In genomic region chr7:44305564-44306507, GRCh38 we compare ENCODE assay signal across 17 cellular contexts. TPM values are rescaled to one million over a fixed set of nuclear protein-coding genes. Genes with fewer than 3 reads are reported as not detected.
DNase-seq lines count a peak whose midpoint lies in the region; ATAC-seq, FAIRE-seq and TF ChIP-seq lines count a peak whose summit lies in the region.
"Had no signal": no experiment of that assay in that cellular context is flagged by ENCODE, and none has a peak within 500 bp of the region (broad histone marks: within the 10 kb centered on the region; RNA-seq: fewer than 3 reads in every experiment).

No MANE protein-coding gene starts in this region.

- no peak overlapping the region for H3K14ac ChIP-seq in mesenchymal stem cell (ENCODE audit: low read length in 2 of 2)
- H3K14ac ChIP-seq in trophoblast cell (ENCODE audit: low read length) = no peak overlapping the region

- H2AFZ ChIP-seq in HepG2 (ENCODE audit: low read length) (no peak overlapping the region), mesenchymal stem cell (ENCODE audit: low read depth, low read length) (no peak overlapping the region), trophoblast cell (ENCODE audit: insufficient read depth, low read length, poor library complexity) (no peak overlapping the region)
- H2AFZ ChIP-seq: parathyroid adenoma had no signal

- H3K27ac ChIP-seq in right lobe of liver (no peak overlapping the region), HepG2 (ENCODE audit: extremely low read length, insufficient read depth, low read length) (no peak overlapping the region), mesenchymal stem cell (ENCODE audit: low read length, poor library complexity, severe bottlenecking) (no peak overlapping the region), vagina (no peak overlapping the region), prostate gland (no peak overlapping the region), trophoblast cell (ENCODE audit: low read depth, low read length) (no peak overlapping the region)
- H3K27ac ChIP-seq: parathyroid adenoma had no signal

- TF ChIP-seq RAD21 in HepG2 (CRISPR knock-in tag; IDR thresholded peaks at IDR 0.05) = no peak

- WGBS in right lobe of liver (ENCODE audit: insufficient coverage, low coverage, low lambda C conversion rate, missing lambda C conversion rate) = 85% methylated on average over 5 of the region's 12 CpGs
- 13% methylated on average over 6 of the region's 12 CpGs for WGBS in HepG2 (ENCODE audit: low lambda C conversion rate)
- whole genome bisulfite sequencing in mesenchymal stem cell = 84% methylated on average over 12 of the region's 12 CpGs
- WGBS in prostate gland = 83% methylated on average over 12 of the region's 12 CpGs
- no CpG with 5 or more reads among the region's 12 CpGs for WGBS in trophoblast cell (ENCODE audit: extremely low coverage, insufficient coverage, insufficient read length)

- in situ Hi-C loops in HepG2 (cut with HindIII; ENCODE audit: extremely low pct_ligation_motif_present, low pct_unique_long_range_greater_than_20kb) = no loop called here

- no peak for FAIRE-seq in HepG2 (lab: Jason Lieb, UNC)
- FAIRE-seq: frontal cortex, RCC 7860 had no signal

- H3K9me3 ChIP-seq in right lobe of liver (no peaks in the 10 kb centered on the region), HepG2 (ENCODE audit: low read length) (no peaks in the 10 kb centered on the region), mesenchymal stem cell (ENCODE audit: control insufficient read depth, low read length) (no peaks in the 10 kb centered on the region), vagina (no peaks in the 10 kb centered on the region), prostate gland (no peaks in the 10 kb centered on the region), trophoblast cell (ENCODE audit: insufficient read depth, low read depth, low read length) (peaks cover 10% of the 10 kb centered on the region)

- no peak for TF ChIP-seq EP300 in HepG2 (IDR thresholded peaks at IDR 0.05; ENCODE audit: low read depth in 2 of 2, low read length in 2 of 2)
- no peak for TF ChIP-seq EP300 in HepG2 (CRISPR knock-in tag; IDR thresholded peaks at IDR 0.05; ENCODE audit: borderline replicate concordance)

- H3K27me3 Mint-ChIP-seq in MCF 10A (ENCODE audit: insufficient read depth, unreplicated experiment) = no peaks in the 10 kb centered on the region

- H3K27me3 ChIP-seq in right lobe of liver (no peaks in the 10 kb centered on the region), HepG2 (ENCODE audit: control insufficient read depth in 1 of 2, insufficient read depth in 2 of 2, low read length in 2 of 2) (peaks cover 8 to 35% of the 10 kb centered on the region in 2 experiments), mesenchymal stem cell (ENCODE audit: control insufficient read depth in 1 of 2, insufficient read depth in 1 of 2, low read length in 2 of 2) (peaks cover 0 to 4% of the 10 kb centered on the region in 2 experiments), vagina (no peaks in the 10 kb centered on the region), prostate gland (replicated peaks; ENCODE audit: insufficient read depth) (no peaks in the 10 kb centered on the region), trophoblast cell (ENCODE audit: insufficient read depth, low read length) (peaks cover 20% of the 10 kb centered on the region)

- no peak overlapping the region for H3K4me3 Mint-ChIP-seq in MCF 10A (ENCODE audit: unreplicated experiment)
- H3K4me3 Mint-ChIP-seq: T-helper 2 cell treated with Interferon-gamma antibody and Interleukin-4, amounts not matched to agents 5 μg/mL and 100 μg/mL, for 36 hours had no signal

- no peak for TF ChIP-seq CTCF in right lobe of liver (IDR thresholded peaks at IDR 0.05)
- no peak for TF ChIP-seq CTCF in HepG2 (CRISPR knock-in tag; IDR thresholded peaks at IDR 0.05)
- TF ChIP-seq CTCF in MCF 10A (IDR thresholded peaks at IDR 0.05; ENCODE audit: unreplicated experiment) = no peak
- no peak for TF ChIP-seq CTCF in vagina (IDR thresholded peaks at IDR 0.05)
- TF ChIP-seq CTCF in prostate gland (IDR thresholded peaks at IDR 0.05) = no peak

- H4K12ac ChIP-seq in trophoblast cell (ENCODE audit: low read depth, low read length) = no peak overlapping the region

- H3K4me3 ChIP-seq in right lobe of liver (no peak overlapping the region), HepG2 (replicated peaks in 1 of 3; ENCODE audit: insufficient read depth in 1 of 3, low read depth in 2 of 3, low read length in 3 of 3) (no peak overlapping the region), mesenchymal stem cell (ENCODE audit: insufficient read depth in 1 of 2, low read depth in 1 of 2, low read length in 2 of 2) (no peak overlapping the region), vagina (no peak overlapping the region), prostate gland (no peak overlapping the region), trophoblast cell (ENCODE audit: low read depth, low read length) (no peak overlapping the region)

- DNase-seq in right lobe of liver (peak in 2 of 3 donors; percentile 7 to 31), HepG2 (ENCODE audit: low spot score) (no peak), MCF 10A (ENCODE audit: unreplicated experiment) (peak; percentile 13), mesenchymal stem cell (no peak), vagina (ENCODE audit: extremely low spot score in 2 of 2) (peak; percentile 70 to 94), prostate gland (ENCODE audit: low spot score) (no peak), trophoblast cell (no peak)
- DNase-seq: anterior cingulate cortex; effector CD8-positive, alpha-beta T cell; EL; NCI-H345; stimulated activated naive CD8-positive, alpha-beta T cell treated with anti-CD3 and anti-CD28 coated beads, Interleukin-15, Interleukin-2, amounts not matched to agents 100 U/mL and 50 U/mL, for 24 hours had no signal

- ATAC-seq in right lobe of liver (no peak), HepG2 (no peak), HG03342 (IDR thresholded peaks at IDR 0.05; ENCODE audit: unreplicated experiment) (no peak)
- ATAC-seq: stimulated activated naive CD8-positive, alpha-beta T cell treated with anti-CD3 and anti-CD28 coated beads, Interleukin-15, Interleukin-2, amounts not matched to agents 100 U/mL and 50 U/mL, for 24 hours had no signal

- H3K9me3 Mint-ChIP-seq in MCF 10A (ENCODE audit: unreplicated experiment) = no peaks in the 10 kb centered on the region
- H3K9me3 Mint-ChIP-seq: T-helper 2 cell treated with Interferon-gamma antibody and Interleukin-4, amounts not matched to agents 5 μg/mL and 100 μg/mL, for 36 hours had no signal

- no peak overlapping the region for H2BK15ac ChIP-seq in mesenchymal stem cell (ENCODE audit: low read depth, poor library complexity, severe bottlenecking)

- no peak overlapping the region for H3K4me2 ChIP-seq in HepG2 (ENCODE audit: low read depth, low read length)
- no peak overlapping the region for H3K4me2 ChIP-seq in mesenchymal stem cell (ENCODE audit: low read length, poor library complexity, severe bottlenecking)
- H3K4me2 ChIP-seq in trophoblast cell (ENCODE audit: low read length) = no peak overlapping the region

- no peak overlapping the region for H3K27ac Mint-ChIP-seq in MCF 10A (ENCODE audit: low read depth, unreplicated experiment)
- H3K27ac Mint-ChIP-seq: T-helper 2 cell treated with Interferon-gamma antibody and Interleukin-4, amounts not matched to agents 5 μg/mL and 100 μg/mL, for 36 hours had no signal

- H3K36me3 ChIP-seq in right lobe of liver (no peaks in the 10 kb centered on the region), HepG2 (replicated peaks in 1 of 2; ENCODE audit: control insufficient read depth in 1 of 2, insufficient read depth in 2 of 2, low read length in 2 of 2) (no peaks in the 10 kb centered on the region), mesenchymal stem cell (ENCODE audit: control insufficient read depth in 1 of 2, insufficient read depth in 2 of 2, low read depth in 1 of 2, low read length in 2 of 2) (peaks cover 0 to 2% of the 10 kb centered on the region in 2 experiments), vagina (no peaks in the 10 kb centered on the region), prostate gland (no peaks in the 10 kb centered on the region), trophoblast cell (ENCODE audit: control insufficient read depth in 1 of 2, insufficient read depth in 2 of 2, low read length in 2 of 2) (no peaks in the 10 kb centered on the region)

- CTCF ChIA-PET in HepG2 (lab: Yijun Ruan, JAX; ENCODE audit: low intra/inter-chr PET ratio, low total read pairs) (no interaction called here), MCF 10A (lab: Yijun Ruan, JAX) (no interaction called here)

- POLR2A ChIA-PET in HepG2 (lab: Yijun Ruan, JAX) (no interaction called here), MCF 10A (lab: Yijun Ruan, JAX) (no interaction called here)

- H2BK120ac ChIP-seq in mesenchymal stem cell (ENCODE audit: low read depth, low read length) = no peak overlapping the region
- H2BK120ac ChIP-seq in trophoblast cell (ENCODE audit: insufficient read depth, low read length, poor library complexity) = no peak overlapping the region

- H2BK12ac ChIP-seq in mesenchymal stem cell (ENCODE audit: low read length in 2 of 2) (no peak overlapping the region), trophoblast cell (ENCODE audit: low read length) (no peak overlapping the region)

- H3K4ac ChIP-seq in mesenchymal stem cell (ENCODE audit: low read depth in 1 of 2, low read length in 2 of 2) (no peak overlapping the region), trophoblast cell (ENCODE audit: low read depth, low read length) (no peak overlapping the region)

- H2BK5ac ChIP-seq in mesenchymal stem cell (ENCODE audit: low read depth, low read length, poor library complexity, severe bottlenecking) = no peak overlapping the region
- no peak overlapping the region for H2BK5ac ChIP-seq in trophoblast cell (ENCODE audit: low read depth, low read length, poor library complexity)

- peaks cover 10% of the 10 kb centered on the region for H3K4me1 Mint-ChIP-seq in MCF 10A (ENCODE audit: insufficient read depth, unreplicated experiment)

- H4K8ac ChIP-seq in mesenchymal stem cell (ENCODE audit: low read length) (no peak overlapping the region), trophoblast cell (ENCODE audit: low read depth, low read length) (no peak overlapping the region)

- H3K18ac ChIP-seq in mesenchymal stem cell (ENCODE audit: low read depth in 1 of 2, low read length in 2 of 2) (no peak overlapping the region), trophoblast cell (ENCODE audit: low read length) (no peak overlapping the region)

- H3K79me1 ChIP-seq in mesenchymal stem cell (replicated peaks; ENCODE audit: low read length, poor library complexity, severe bottlenecking) = no peaks in the 10 kb centered on the region
- H3K79me1 ChIP-seq in trophoblast cell (ENCODE audit: low read length) = no peaks in the 10 kb centered on the region

- H3K23ac ChIP-seq in mesenchymal stem cell (ENCODE audit: low read length in 2 of 2) = peak overlapping the region in 1 of 2 experiments; percentile 43
- no peak overlapping the region for H3K23ac ChIP-seq in trophoblast cell (ENCODE audit: low read length)

- no peaks in the 10 kb centered on the region for H3K79me2 ChIP-seq in HepG2 (ENCODE audit: insufficient read depth, low read length)
- H3K79me2 ChIP-seq in trophoblast cell (ENCODE audit: control insufficient read depth, insufficient read depth, low read length, poor library complexity) = no peaks in the 10 kb centered on the region
- H3K79me2 ChIP-seq: parathyroid adenoma had no signal

- BruUV-seq in HepG2 (replicated peaks; lab: Mats Ljungman, UMichigan) = no TSS peak
- BruUV-seq in MCF 10A (replicated peaks; lab: Mats Ljungman, UMichigan) = no TSS peak

- intact Hi-C loops in right lobe of liver (cut with DNase I) (no loop called here), HepG2 (cut with micrococcal nuclease; ENCODE audit: unreplicated experiment) (no loop called here), MCF 10A (cut with micrococcal nuclease) (no loop called here), vagina (cut with DNase I) (no loop called here), prostate gland (cut with DNase I) (no loop called here)

- no peak for TF ChIP-seq POLR2A in right lobe of liver (IDR thresholded peaks at IDR 0.05)
- TF ChIP-seq POLR2A in HepG2 (IDR thresholded peaks at IDR 0.05; ENCODE audit: insufficient read depth in 1 of 2, low read depth in 2 of 2, low read length in 2 of 2) = no peak
- TF ChIP-seq POLR2A in vagina (IDR thresholded peaks at IDR 0.05) = no peak
- no peak for TF ChIP-seq POLR2A in prostate gland (IDR thresholded peaks at IDR 0.05)

- H3K4me1 ChIP-seq in right lobe of liver (no peaks in the 10 kb centered on the region), HepG2 (ENCODE audit: insufficient read depth, low read length) (peaks cover 11% of the 10 kb centered on the region; the same call in 1 of the 2 replicates), mesenchymal stem cell (ENCODE audit: control insufficient read depth, insufficient read depth, low read depth, low read length) (peaks cover 35% of the 10 kb centered on the region), vagina (peaks cover 11% of the 10 kb centered on the region), prostate gland (replicated peaks) (no peaks in the 10 kb centered on the region), trophoblast cell (ENCODE audit: control insufficient read depth in 1 of 2, insufficient read depth in 2 of 2, low read length in 2 of 2) (peaks cover 0 to 3% of the 10 kb centered on the region in 2 experiments)

- H3K36me3 Mint-ChIP-seq in MCF 10A (ENCODE audit: insufficient read depth, unreplicated experiment) = peaks cover 7% of the 10 kb centered on the region

- H3K9ac ChIP-seq in HepG2 (ENCODE audit: insufficient read depth, low read depth, low read length) = no peak overlapping the region
- H3K9ac ChIP-seq in mesenchymal stem cell (ENCODE audit: low read length) = no peak overlapping the region
- no peak overlapping the region for H3K9ac ChIP-seq in trophoblast cell (ENCODE audit: low read length)
- H3K9ac ChIP-seq: parathyroid adenoma had no signal

- no peaks in the 10 kb centered on the region for H4K20me1 ChIP-seq in HepG2 (ENCODE audit: insufficient read depth, low read length)

- H4K91ac ChIP-seq in mesenchymal stem cell (ENCODE audit: low read length) = no peak overlapping the region
- no peak overlapping the region for H4K91ac ChIP-seq in trophoblast cell (ENCODE audit: low read depth, low read length)

- peak overlapping the region; percentile 27 for H2AK5ac ChIP-seq in mesenchymal stem cell (ENCODE audit: low read length, severe bottlenecking)
- no peak overlapping the region for H2AK5ac ChIP-seq in trophoblast cell (ENCODE audit: low read length)

RNA-seq across cellular contexts. Expression of gene CAMK2B, which starts 19.6 kb away (rescaled TPM):
- total RNA-seq in right lobe of liver (1 to 10 TPM; 2.1 to 5.1 (median 3.3) TPM), HepG2 (2016; rRNA removed; fragmentation: Illumina TruSeq; extraction: Trizol) (0.13 and 0.27 TPM in 2 replicates), MCF 10A (2022) (0.54 and 1.8 TPM in 2 replicates), vagina (3.2 TPM), prostate gland (10 to 100 TPM in 1 of 2 donors, 1 to 10 TPM in 1; 5.7 to 16.9 TPM)
- total RNA-seq in HepG2 (2016; cell fraction: cytosol; rRNA removed; fragmentation: Illumina TruSeq; extraction: Trizol; ENCODE audit: low read depth) = not detected in 2 replicates
- total RNA-seq in HepG2 (2016; cell fraction: insoluble cytoplasmic fraction; rRNA removed; fragmentation: Illumina TruSeq; extraction: Trizol) = 0.06 and 0.19 TPM in 2 replicates
- total RNA-seq in HepG2 (2016; cell fraction: membrane; rRNA removed; fragmentation: Illumina TruSeq; extraction: Trizol) = 0.21 TPM in 1 of 2 replicates, not detected in the other
- 0.09 TPM in 1 of 2 replicates, not detected in the other for total RNA-seq in HepG2 (2016; cell fraction: nucleus; rRNA removed; fragmentation: Illumina TruSeq; extraction: Trizol)
- 0.20 and 0.48 TPM in 2 replicates for polyA plus RNA-seq in HepG2 (2011; rRNA removed)
- polyA plus RNA-seq in HepG2 (2011; cell fraction: cytosol; rRNA removed) = 0.09 and 0.39 TPM in 2 replicates
- polyA plus RNA-seq in HepG2 (2011; cell fraction: nucleus; rRNA removed) = 0.10 and 0.19 TPM in 2 replicates
- 0.09 TPM in 1 of 2 replicates, not detected in the other for polyA plus RNA-seq in HepG2 (2012)
- 0.18 TPM in 1 of 2 replicates, not detected in the other for polyA plus RNA-seq in HepG2 (2016; cell fraction: cytosol; fragmentation: Illumina TruSeq; extraction: Trizol; ENCODE audit: low read depth)
- polyA plus RNA-seq in HepG2 (2016; cell fraction: insoluble cytoplasmic fraction; fragmentation: Illumina TruSeq; extraction: Trizol; ENCODE audit: low read depth) = 0.43 and 0.62 TPM in 2 replicates
- polyA plus RNA-seq in HepG2 (2016; cell fraction: membrane; fragmentation: Illumina TruSeq; extraction: Trizol; ENCODE audit: low read depth) = 0.30 TPM in 1 of 2 replicates, not detected in the other
- not detected in 2 replicates for polyA plus RNA-seq in HepG2 (2016; cell fraction: nucleus; fragmentation: Illumina TruSeq; extraction: Trizol; ENCODE audit: insufficient read depth, low read depth)
- 0.04 and 0.56 TPM in 2 replicates for polyA minus RNA-seq in HepG2 (2011; rRNA and poly(A)+ RNA removed; ENCODE audit: low replicate concordance)
- not detected in 2 replicates for polyA minus RNA-seq in HepG2 (2011; cell fraction: cytosol; rRNA and poly(A)+ RNA removed)
- polyA minus RNA-seq in HepG2 (2011; cell fraction: nucleus; rRNA and poly(A)+ RNA removed) = not detected in 2 replicates
- polyA plus RNA-seq in mesenchymal stem cell (2013, experiment 1 of 2) = 0.04 TPM
- 0.12 TPM for polyA plus RNA-seq in mesenchymal stem cell (2013, experiment 2 of 2)
- 0.08 and 0.19 TPM in 2 replicates for polyA plus RNA-seq in trophoblast cell (2013)

Comparison
In these comparisons a context has a peak if more than half of its experiments do, and no peak if none do; other contexts are left out.
1. DNase-seq: peak in right lobe of liver (2 of 3), MCF 10A (single experiment) and vagina (2 of 2); none in HepG2 (single experiment), mesenchymal stem cell (single experiment), prostate gland (single experiment) and trophoblast cell (0 of 2).